1 cellular context compared by ENCODE assay signal in the genomic region with DNA sequence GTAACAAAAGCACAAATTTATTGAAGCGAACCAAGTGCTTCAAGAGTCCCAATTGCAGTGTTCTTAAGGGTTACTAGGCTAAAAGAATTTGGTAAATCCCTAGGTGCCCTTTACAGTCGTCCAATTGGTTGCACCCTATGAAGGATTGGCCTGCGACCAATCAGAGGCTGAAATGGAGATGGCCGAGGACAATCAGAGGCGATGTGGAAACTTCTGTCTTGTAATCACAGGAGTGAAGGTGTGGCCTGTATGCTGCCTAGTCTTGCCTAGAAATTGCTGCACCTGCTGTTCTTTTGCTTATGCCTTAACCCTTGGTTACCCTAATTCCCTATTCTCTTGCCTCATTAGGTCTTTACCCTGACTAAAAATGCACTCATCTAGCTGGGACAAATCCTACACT.
TF ChIP-seq lines count a peak whose summit lies in the region.

No MANE protein-coding gene starts in this region.

TF ChIP-seq in HEK293, 187 proteins besides CTCF, POLR2A, EP300 and RAD21 (continued from another document):
- TF ChIP-seq, protein P1, sequence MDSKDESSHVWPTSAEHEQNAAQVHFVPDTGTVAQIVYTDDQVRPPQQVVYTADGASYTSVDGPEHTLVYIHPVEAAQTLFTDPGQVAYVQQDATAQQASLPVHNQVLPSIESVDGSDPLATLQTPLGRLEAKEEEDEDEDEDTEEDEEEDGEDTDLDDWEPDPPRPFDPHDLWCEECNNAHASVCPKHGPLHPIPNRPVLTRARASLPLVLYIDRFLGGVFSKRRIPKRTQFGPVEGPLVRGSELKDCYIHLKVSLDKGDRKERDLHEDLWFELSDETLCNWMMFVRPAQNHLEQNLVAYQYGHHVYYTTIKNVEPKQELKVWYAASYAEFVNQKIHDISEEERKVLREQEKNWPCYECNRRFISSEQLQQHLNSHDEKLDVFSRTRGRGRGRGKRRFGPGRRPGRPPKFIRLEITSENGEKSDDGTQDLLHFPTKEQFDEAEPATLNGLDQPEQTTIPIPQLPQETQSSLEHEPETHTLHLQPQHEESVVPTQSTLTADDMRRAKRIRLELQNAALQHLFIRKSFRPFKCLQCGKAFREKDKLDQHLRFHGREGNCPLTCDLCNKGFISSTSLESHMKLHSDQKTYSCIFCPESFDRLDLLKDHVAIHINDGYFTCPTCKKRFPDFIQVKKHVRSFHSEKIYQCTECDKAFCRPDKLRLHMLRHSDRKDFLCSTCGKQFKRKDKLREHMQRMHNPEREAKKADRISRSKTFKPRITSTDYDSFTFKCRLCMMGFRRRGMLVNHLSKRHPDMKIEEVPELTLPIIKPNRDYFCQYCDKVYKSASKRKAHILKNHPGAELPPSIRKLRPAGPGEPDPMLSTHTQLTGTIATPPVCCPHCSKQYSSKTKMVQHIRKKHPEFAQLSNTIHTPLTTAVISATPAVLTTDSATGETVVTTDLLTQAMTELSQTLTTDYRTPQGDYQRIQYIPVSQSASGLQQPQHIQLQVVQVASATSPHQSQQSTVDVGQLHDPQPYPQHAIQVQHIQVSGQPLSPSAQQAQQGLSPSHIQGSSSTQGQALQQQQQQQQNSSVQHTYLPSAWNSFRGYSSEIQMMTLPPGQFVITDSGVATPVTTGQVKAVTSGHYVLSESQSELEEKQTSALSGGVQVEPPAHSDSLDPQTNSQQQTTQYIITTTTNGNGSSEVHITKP (tag by site-specific recombination; IDR thresholded peaks at IDR 0.05): 0 out of 2 replicates have a peak, but pooled peaks have one; percentile 16
- TF ChIP-seq ZNF311 (tag by site-specific recombination; IDR thresholded peaks at IDR 0.05; ENCODE audit: borderline replicate concordance) (no peak), ZNF629 (tag by site-specific recombination; IDR thresholded peaks at IDR 0.05) (no peak)
